8 cellular contexts compared by ENCODE assay signal in genomic region chr5:119397518-119398380, GRCh38.
DNase-seq lines count a peak whose midpoint lies in the region; ATAC-seq and TF ChIP-seq lines count a peak whose summit lies in the region.

No MANE protein-coding gene starts in this region.

- no peak for TF ChIP-seq POLR2A in erythroblast (IDR thresholded peaks at IDR 0.05; ENCODE audit: low read length)

- CTCF ChIA-PET in HEK293 (lab: Yijun Ruan, JAX), result interaction anchor here (0.7 to 4.5 kb wide), 5 partner anchors 8 to 376 kb away, joined by 3 to 29 read pairs (median 3); no protein-coding TSS in a partner anchor

- H3K4me3 ChIP-seq in HEK293 (ENCODE audit: low read depth, low read length), result no peak overlapping the region

- TF ChIP-seq CTCF in HEK293 (tag by site-specific recombination; IDR thresholded peaks at IDR 0.05), result no peak

- H3K27ac ChIP-seq in HEK293 (ENCODE audit: extremely low read depth, low read depth, low read length), result no peak overlapping the region

- peaks cover 0 to 2% of the 10 kb centered on the region in 2 experiments; a peak in 1 of 3 replicates for H3K36me3 ChIP-seq in HEK293 (ENCODE audit: control insufficient read depth in 2 of 2, insufficient read depth in 1 of 2, low read length in 2 of 2)

- POLR2A ChIA-PET in HEK293 (lab: Yijun Ruan, JAX), result no interaction called here

- peak; percentile 86 for ATAC-seq in activated CD4-positive, CD25-positive, alpha-beta regulatory T cell treated with anti-CD3 and anti-CD28 coated beads, Interleukin-2, amount 50 U/mL, for 24 hours

- no peaks in the 10 kb centered on the region for H3K9me3 ChIP-seq in HEK293 (ENCODE audit: control insufficient read depth, insufficient read depth, low read depth, low read length)

- peaks cover 6% of the 10 kb centered on the region; the same call in 1 of the 2 replicates for H3K4me1 ChIP-seq in HEK293 (ENCODE audit: control insufficient read depth, insufficient read depth, low read length)

- no peak for DNase-seq in activated CD4-positive, CD25-positive, alpha-beta regulatory T cell (lab: John Stamatoyannopoulos, UW)
- DNase-seq in NOMO-1 treated with DMSO at 0.1 percent for 48 hours (lab: John Stamatoyannopoulos, UW; ENCODE audit: unreplicated experiment) (peak; percentile 75), erythroblast (lab: John Stamatoyannopoulos, UW) (peak; percentile 16 to 34), OCI-M2 (lab: John Stamatoyannopoulos, UW; ENCODE audit: unreplicated experiment) (no peak), NCI-H748 treated with DMSO at 0.1 percent for 48 hours (lab: John Stamatoyannopoulos, UW) (no peak)
- DNase-seq in effector CD4-positive, alpha-beta T cell, result no peak

TF ChIP-seq in HEK293, 187 proteins besides CTCF, POLR2A, EP300 and RAD21:
- TF ChIP-seq PRDM6 (tag by site-specific recombination; IDR thresholded peaks at IDR 0.05) (peak; percentile 47; the same call in 1 of the 2 replicates), ZNF510 (tag by site-specific recombination; IDR thresholded peaks at IDR 0.05; ENCODE audit: insufficient replicate concordance) (no peak), ZNF311 (tag by site-specific recombination; IDR thresholded peaks at IDR 0.05; ENCODE audit: borderline replicate concordance) (no peak), BCL11A (tag by site-specific recombination; IDR thresholded peaks at IDR 0.05; ENCODE audit: low read depth) (no peak), ZNF555 (tag by site-specific recombination; conservative IDR thresholded peaks at IDR 0.05) (no peak), ZNF23 (tag by site-specific recombination; IDR thresholded peaks at IDR 0.05; ENCODE audit: borderline replicate concordance) (no peak), ZNF223 (tag by site-specific recombination; IDR thresholded peaks at IDR 0.05) (no peak)

Comparison
In these comparisons a context has a peak if more than half of its experiments do, and no peak if none do; other contexts are left out.
1. DNase-seq: peak in NOMO-1 treated with DMSO at 0.1 percent for 48 hours (single experiment) and erythroblast (2 of 2); none in activated CD4-positive, CD25-positive, alpha-beta regulatory T cell (0 of 4), OCI-M2 (single experiment), NCI-H748 treated with DMSO at 0.1 percent for 48 hours (single experiment) and effector CD4-positive, alpha-beta T cell (single experiment).